In the genomic region with DNA sequence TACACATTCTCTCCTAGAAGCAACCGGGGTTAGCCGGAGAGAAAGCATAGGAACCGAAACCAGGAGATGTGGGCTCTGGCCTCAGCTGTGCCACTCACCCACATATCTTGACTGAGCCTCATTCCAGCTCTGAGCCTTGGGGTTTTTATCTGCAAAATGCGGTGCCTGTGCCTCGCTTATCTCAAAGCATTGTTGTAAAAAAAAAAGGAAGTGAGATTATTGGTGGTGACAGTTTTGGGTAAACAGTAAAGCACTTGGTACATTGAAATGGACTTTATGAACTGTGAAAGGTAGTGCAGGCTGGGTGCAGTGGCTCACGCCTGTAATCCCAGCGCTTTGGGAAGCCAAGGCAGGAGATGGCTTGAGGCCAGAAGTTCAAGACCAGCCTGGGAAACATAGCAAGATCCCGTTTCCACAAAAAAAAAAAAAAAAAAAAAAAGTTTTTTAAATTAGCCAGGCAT, we compare ENCODE assay signal across 8 cellular contexts. TPM values are rescaled to one million over a fixed set of nuclear protein-coding genes. Genes with fewer than 3 reads are reported as not detected.
DNase-seq lines count a peak whose midpoint lies in the region; ATAC-seq and TF ChIP-seq lines count a peak whose summit lies in the region.

No MANE protein-coding gene starts in this region.

- H3K27ac Mint-ChIP-seq in WTC11 (peak overlapping the region; percentile 54; the same call in 1 of the 2 replicates), immature natural killer cell (peak overlapping the region; percentile 20 to 89 (median 74))

- 61 to 76% methylated on average over 8 of the region's 8 CpGs for WGBS in thyroid gland, 2 donors

- peak overlapping the region; percentile 81 to 91 (median 85) for H3K27ac ChIP-seq in thyroid gland

- no peaks in the 10 kb centered on the region for H3K36me3 ChIP-seq in thyroid gland

- H3K9me3 Mint-ChIP-seq in WTC11 (no peaks in the 10 kb centered on the region), immature natural killer cell (no peaks in the 10 kb centered on the region)

- no peaks in the 10 kb centered on the region for H3K27me3 ChIP-seq in thyroid gland

- H3K9me3 ChIP-seq in thyroid gland, result no peaks in the 10 kb centered on the region

- intact Hi-C loops in thyroid gland (cut with DNase I), result no loop called here

- ATAC-seq in GM19452 (IDR thresholded peaks at IDR 0.05; ENCODE audit: unreplicated experiment) (peak; percentile 69), HG03378 (IDR thresholded peaks at IDR 0.05; ENCODE audit: unreplicated experiment) (peak; percentile 57), WTC11 (no peak)

- no peaks in the 10 kb centered on the region for H3K36me3 Mint-ChIP-seq in WTC11
- H3K36me3 Mint-ChIP-seq in immature natural killer cell, result peaks cover 0 to 5% (median 0%) of the 10 kb centered on the region in 3 donors

- H3K27me3 Mint-ChIP-seq in WTC11 (ENCODE audit: low read depth), result no peaks in the 10 kb centered on the region
- peaks cover 0 to 5% (median 2%) of the 10 kb centered on the region in 3 donors for H3K27me3 Mint-ChIP-seq in immature natural killer cell (ENCODE audit: low read depth in 3 of 3)

- POLR2A ChIA-PET in WTC11 (lab: Charles Lee), result no interaction called here

- H3K4me1 Mint-ChIP-seq in WTC11 (peaks cover 10% of the 10 kb centered on the region), immature natural killer cell (peaks cover 60% of the 10 kb centered on the region in 2 donors)

- no peak overlapping the region for H3K4me3 ChIP-seq in thyroid gland (replicated peaks in 1 of 3)

- no peak for TF ChIP-seq POLR2A in thyroid gland (IDR thresholded peaks at IDR 0.05)

- CTCF ChIA-PET in WTC11 (lab: Charles Lee), result interaction anchor here (0.7 kb wide), 2 partner anchors 29 to 210 kb away, joined by 3 to 4 read pairs; no protein-coding TSS in a partner anchor

- TF ChIP-seq CTCF in WTC11 (IDR thresholded peaks at IDR 0.05) (no peak), thyroid gland (IDR thresholded peaks at IDR 0.05) (no peak)

- no peak overlapping the region for H3K4me3 Mint-ChIP-seq in WTC11
- peak overlapping the region; percentile 69 to 80 (median 75) for H3K4me3 Mint-ChIP-seq in immature natural killer cell

- DNase-seq in CMK (ENCODE audit: low read depth), result peak; percentile 76
- DNase-seq in WTC11 (ENCODE audit: low spot score), result no peak
- DNase-seq in immature natural killer cell, result peak; percentile 50 to 58 (median 55)
- no peak for DNase-seq in thyroid gland
- DNase-seq in NCI-H526 (lab: John Stamatoyannopoulos, UW), result no peak
- no peak for DNase-seq in iPS-NIHi11 (ENCODE audit: low spot score)

- peaks cover 50 to 61% of the 10 kb centered on the region in 2 donors for H3K4me1 ChIP-seq in thyroid gland

TF ChIP-seq in WTC11, 78 proteins besides CTCF, POLR2A, EP300 and RAD21:
- TF ChIP-seq, protein P1, sequence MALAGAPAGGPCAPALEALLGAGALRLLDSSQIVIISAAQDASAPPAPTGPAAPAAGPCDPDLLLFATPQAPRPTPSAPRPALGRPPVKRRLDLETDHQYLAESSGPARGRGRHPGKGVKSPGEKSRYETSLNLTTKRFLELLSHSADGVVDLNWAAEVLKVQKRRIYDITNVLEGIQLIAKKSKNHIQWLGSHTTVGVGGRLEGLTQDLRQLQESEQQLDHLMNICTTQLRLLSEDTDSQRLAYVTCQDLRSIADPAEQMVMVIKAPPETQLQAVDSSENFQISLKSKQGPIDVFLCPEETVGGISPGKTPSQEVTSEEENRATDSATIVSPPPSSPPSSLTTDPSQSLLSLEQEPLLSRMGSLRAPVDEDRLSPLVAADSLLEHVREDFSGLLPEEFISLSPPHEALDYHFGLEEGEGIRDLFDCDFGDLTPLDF (CRISPR knock-in tag; IDR thresholded peaks at IDR 0.05), result no peak
- TF ChIP-seq TP53 (CRISPR knock-in tag; IDR thresholded peaks at IDR 0.05), result no peak
- TF ChIP-seq CREB1 (CRISPR knock-in tag; IDR thresholded peaks at IDR 0.05), result no peak

RNA-seq across cellular contexts. Expression of gene PTAFR, which starts 3.8 kb away (rescaled TPM):
- total RNA-seq in WTC11 (2021) (1.8 to 2.6 TPM (median 1.9 TPM) in 3 replicates), thyroid gland (1 to 10 TPM; 1.4 to 2.0 (median 1.6) TPM)
- polyA plus RNA-seq in immature natural killer cell, result 1 to 10 TPM; 1.5 to 9.4 (median 2.6) TPM

Comparison
In these comparisons a context has a peak if more than half of its experiments do, and no peak if none do; other contexts are left out.
1. DNase-seq: peak in CMK (single experiment) and immature natural killer cell (3 of 3); none in WTC11 (single experiment), thyroid gland (0 of 2), NCI-H526 (0 of 2) and iPS-NIHi11 (single experiment).